In the genomic region with DNA sequence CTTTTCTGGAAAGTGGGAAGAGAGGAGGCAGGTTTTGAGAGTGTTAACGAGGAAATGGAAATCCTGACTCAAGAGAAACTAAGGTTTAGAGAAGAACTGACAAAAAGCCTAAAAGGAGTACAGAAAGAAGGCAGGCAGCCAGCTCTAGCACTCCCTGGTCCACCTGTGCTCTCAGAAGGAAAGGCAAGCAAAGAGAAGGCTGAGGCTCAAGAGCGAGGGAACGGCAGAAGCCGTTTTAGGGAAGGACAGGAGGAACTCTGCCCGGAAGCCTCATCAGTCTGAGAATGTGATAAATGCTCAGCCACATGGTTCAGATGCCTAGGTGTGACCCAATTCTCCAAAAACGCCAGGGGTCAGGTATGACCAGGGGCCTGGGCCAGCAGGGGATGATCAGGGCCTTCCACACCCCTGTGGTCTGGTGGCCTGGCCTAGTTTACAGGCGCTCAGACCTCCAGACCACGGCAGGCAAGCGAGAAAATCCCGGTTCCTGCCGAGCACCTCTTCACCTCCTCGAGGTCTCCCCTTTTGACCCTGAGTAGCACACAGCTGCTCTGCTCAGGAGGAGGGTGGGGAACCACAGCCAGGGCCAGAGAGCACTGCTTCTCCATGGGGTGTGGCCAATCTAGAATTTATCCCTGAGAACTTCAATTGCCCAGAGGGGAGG, we compare ENCODE assay signal across 14 cellular contexts.
DNase-seq lines count a peak whose midpoint lies in the region; ATAC-seq and TF ChIP-seq lines count a peak whose summit lies in the region.
"Had no signal": no experiment of that assay in that cellular context is flagged by ENCODE, and none has a peak within 500 bp of the region (broad histone marks: within the 10 kb centered on the region; RNA-seq: fewer than 3 reads in every experiment).

No MANE protein-coding gene starts in this region.

- TF ChIP-seq CTCF in CD4-positive, alpha-beta T cell (IDR thresholded peaks at IDR 0.05): no peak

- H3K4me3 Mint-ChIP-seq in CD4-positive, alpha-beta T cell: no peak overlapping the region
- no peak overlapping the region for H3K4me3 Mint-ChIP-seq in activated naive CD8-positive, alpha-beta T cell treated with anti-CD3 and anti-CD28 coated beads, Interleukin-2, amount 10 ng/mL, durations not matched to agents 7 days and 5 days
- H3K4me3 Mint-ChIP-seq in naive B cell: no peak overlapping the region
- H3K4me3 Mint-ChIP-seq: nephron had no signal

- no peak overlapping the region for H3K27ac ChIP-seq in CD4-positive, alpha-beta T cell (ENCODE audit: low read depth, low read length)
- H3K27ac ChIP-seq: BLaER1, brain microvascular endothelial cell had no signal

- H3K36me3 Mint-ChIP-seq in CD4-positive, alpha-beta T cell (ENCODE audit: low read depth): peaks cover 53% of the 10 kb centered on the region
- H3K36me3 Mint-ChIP-seq in activated naive CD8-positive, alpha-beta T cell treated with anti-CD3 and anti-CD28 coated beads, Interleukin-2, amount 10 ng/mL, durations not matched to agents 7 days and 5 days: peaks cover 35% of the 10 kb centered on the region
- H3K36me3 Mint-ChIP-seq in naive B cell: peaks cover 16 to 18% of the 10 kb centered on the region in 2 donors

- no peaks in the 10 kb centered on the region for H3K9me3 ChIP-seq in CD4-positive, alpha-beta T cell (ENCODE audit: control insufficient read depth, low read length)
- H3K9me3 ChIP-seq: BLaER1, MG63 had no signal

- CTCF ChIA-PET in CD4-positive, alpha-beta T cell (lab: Charles Lee): no interaction called here

- H3K4me1 Mint-ChIP-seq in CD4-positive, alpha-beta T cell (ENCODE audit: low read depth): no peaks in the 10 kb centered on the region
- H3K4me1 Mint-ChIP-seq in activated naive CD8-positive, alpha-beta T cell treated with anti-CD3 and anti-CD28 coated beads, Interleukin-2, amount 10 ng/mL, durations not matched to agents 7 days and 5 days: peaks cover 5% of the 10 kb centered on the region
- H3K4me1 Mint-ChIP-seq in naive B cell: peaks cover 0 to 12% (median 8%) of the 10 kb centered on the region in 3 donors
- H3K4me1 Mint-ChIP-seq: nephron had no signal

- intact Hi-C loops in CD4-positive, alpha-beta T cell (cut with DNase I, micrococcal nuclease): no loop called here

- H3K27me3 ChIP-seq in CD4-positive, alpha-beta T cell (ENCODE audit: control insufficient read depth, insufficient read depth, low read length): no peaks in the 10 kb centered on the region
- H3K27me3 ChIP-seq: BLaER1, brain microvascular endothelial cell, MG63 had no signal

- DNase-seq in CD4-positive, alpha-beta T cell: no peak
- DNase-seq in activated naive CD8-positive, alpha-beta T cell treated with anti-CD3 and anti-CD28 coated beads, Interleukin-2, amount 10 ng/mL, durations not matched to agents 7 days and 5 days: peak; percentile 23
- DNase-seq in naive B cell (no peak), pons (ENCODE audit: low spot score) (no peak), Ammon's horn (ENCODE audit: low spot score) (no peak)
- DNase-seq: brain microvascular endothelial cell, kidney, MG63, SIG-M5 had no signal

- peak overlapping the region; percentile 20 for H3K27ac Mint-ChIP-seq in CD4-positive, alpha-beta T cell
- no peak overlapping the region for H3K27ac Mint-ChIP-seq in activated naive CD8-positive, alpha-beta T cell treated with anti-CD3 and anti-CD28 coated beads, Interleukin-2, amount 10 ng/mL, durations not matched to agents 7 days and 5 days
- H3K27ac Mint-ChIP-seq in naive B cell: peak overlapping the region in 4 of 6 donors; percentile 41 to 95 (median 71)
- H3K27ac Mint-ChIP-seq: nephron had no signal

- POLR2A ChIA-PET in CD4-positive, alpha-beta T cell (lab: Charles Lee): no interaction called here
- POLR2A ChIA-PET in activated naive CD8-positive, alpha-beta T cell treated with anti-CD3 and anti-CD28 coated beads, Interleukin-2, amount 10 ng/mL, durations not matched to agents 7 days and 5 days (lab: Charles Lee): interaction anchor here (0.5 to 0.6 kb wide), 2 partner anchors 114 to 191 kb away, joined by 3 to 4 read pairs; no protein-coding TSS in a partner anchor

- no peak for ATAC-seq in CD4-positive, alpha-beta T cell (ENCODE audit: poor library complexity)
- peak; percentile 27 for ATAC-seq in activated naive CD8-positive, alpha-beta T cell treated with anti-CD3 and anti-CD28 coated beads, Interleukin-2, amount 10 ng/mL, durations not matched to agents 7 days and 5 days (ENCODE audit: low read depth)
- ATAC-seq in naive B cell (ENCODE audit: low read depth in 2 of 2): no peak
- no peak for ATAC-seq in GM18909 (IDR thresholded peaks at IDR 0.05; ENCODE audit: poor library complexity, unreplicated experiment)
- no peak for ATAC-seq in GM21390 (IDR thresholded peaks at IDR 0.05; ENCODE audit: unreplicated experiment)

- no peaks in the 10 kb centered on the region for H3K27me3 Mint-ChIP-seq in CD4-positive, alpha-beta T cell
- no peaks in the 10 kb centered on the region for H3K27me3 Mint-ChIP-seq in activated naive CD8-positive, alpha-beta T cell treated with anti-CD3 and anti-CD28 coated beads, Interleukin-2, amount 10 ng/mL, durations not matched to agents 7 days and 5 days
- H3K27me3 Mint-ChIP-seq in naive B cell: no peaks in the 10 kb centered on the region

- TF ChIP-seq POLR2A in GM19193 (IDR thresholded peaks at IDR 0.05; ENCODE audit: extremely low read depth, insufficient read depth, insufficient read length): peak; percentile 28

- H3K9me3 Mint-ChIP-seq in CD4-positive, alpha-beta T cell: no peaks in the 10 kb centered on the region
- no peaks in the 10 kb centered on the region for H3K9me3 Mint-ChIP-seq in activated naive CD8-positive, alpha-beta T cell treated with anti-CD3 and anti-CD28 coated beads, Interleukin-2, amount 10 ng/mL, durations not matched to agents 7 days and 5 days
- peaks cover 0 to 4% (median 0%) of the 10 kb centered on the region in 7 donors for H3K9me3 Mint-ChIP-seq in naive B cell
- H3K9me3 Mint-ChIP-seq: nephron had no signal
